In genomic region chr5:179559280-179560252, GRCh38 we compare ENCODE assay signal across 8 cellular contexts. TPM values are rescaled to one million over a fixed set of nuclear protein-coding genes. Genes with fewer than 3 reads are reported as not detected.
A peak's percentile ranks its signal among the peaks of the same experiment; 100 is the strongest.
DNase-seq lines count a peak whose midpoint lies in the region; ATAC-seq and TF ChIP-seq lines count a peak whose summit lies in the region.

No MANE protein-coding gene starts in this region.

- H3K4me1 ChIP-seq in Karpas-422 (ENCODE audit: low read length), result peaks cover 46% of the 10 kb centered on the region

- H3K9me3 ChIP-seq in Karpas-422 (ENCODE audit: low read length), result no peaks in the 10 kb centered on the region

- peaks cover 15% of the 10 kb centered on the region; the same call in 1 of the 2 replicates for H4K20me1 ChIP-seq in Karpas-422 (ENCODE audit: insufficient read depth, low read depth, low read length)

- no peak for TF ChIP-seq CTCF in GM12875 (IDR thresholded peaks at IDR 0.05; ENCODE audit: borderline replicate concordance, insufficient read depth, low read depth, low read length)

- H3K27ac ChIP-seq in cingulate gyrus (ENCODE audit: low read depth, low read length) (peak overlapping the region; percentile 91), Karpas-422 (ENCODE audit: low read length) (no peak overlapping the region)

- DNase-seq in NCI-H2081 (lab: John Stamatoyannopoulos, UW) (peak; percentile 98 to 99), kidney glomerular epithelial cell (lab: John Stamatoyannopoulos, UW) (peak; percentile 94), Karpas-422 (no peak)
- DNase-seq in activated CD4-positive, alpha-beta T cell treated with anti-CD3 and anti-CD28 coated beads for 4 hours, result peak; percentile 77 to 79
- peak; percentile 95 for DNase-seq in stimulated activated CD4-positive, alpha-beta T cell treated with anti-CD3 and anti-CD28 coated beads, Interleukin-15, amount 100 ng/mL, for 24 hours

- peak overlapping the region; percentile 65 for H3K4me3 ChIP-seq in GM12875 (ENCODE audit: low read depth, low read length)
- H3K4me3 ChIP-seq in Karpas-422 (ENCODE audit: low read length), result no peak overlapping the region

- peak; percentile 96 for ATAC-seq in HG02763 (IDR thresholded peaks at IDR 0.05; ENCODE audit: unreplicated experiment)

- H3K4me2 ChIP-seq in Karpas-422 (ENCODE audit: low read depth, low read length, poor library complexity, severe bottlenecking), result no peak overlapping the region

- no peak overlapping the region for H3K9ac ChIP-seq in Karpas-422 (ENCODE audit: low read length)

- H3K79me2 ChIP-seq in Karpas-422 (ENCODE audit: low read length), result peaks cover 64% of the 10 kb centered on the region

- no peaks in the 10 kb centered on the region for H3K9me2 ChIP-seq in Karpas-422 (replicated peaks; ENCODE audit: insufficient read depth, low read length)

- peaks cover 23% of the 10 kb centered on the region for H3K36me3 ChIP-seq in Karpas-422 (ENCODE audit: insufficient read depth, low read length)

- H3K27me3 ChIP-seq in Karpas-422 (ENCODE audit: low read length), result no peaks in the 10 kb centered on the region

- no peak overlapping the region for H2AFZ ChIP-seq in Karpas-422 (ENCODE audit: low read length)

RNA-seq across cellular contexts. Expression of gene RUFY1, which starts 9.2 kb away (rescaled TPM):
- 40.9 and 66.4 TPM in 2 replicates for total RNA-seq in Karpas-422 (2014; rRNA removed; shearing (Covaris generic); ENCODE audit: low replicate concordance)
